In the genomic region with DNA sequence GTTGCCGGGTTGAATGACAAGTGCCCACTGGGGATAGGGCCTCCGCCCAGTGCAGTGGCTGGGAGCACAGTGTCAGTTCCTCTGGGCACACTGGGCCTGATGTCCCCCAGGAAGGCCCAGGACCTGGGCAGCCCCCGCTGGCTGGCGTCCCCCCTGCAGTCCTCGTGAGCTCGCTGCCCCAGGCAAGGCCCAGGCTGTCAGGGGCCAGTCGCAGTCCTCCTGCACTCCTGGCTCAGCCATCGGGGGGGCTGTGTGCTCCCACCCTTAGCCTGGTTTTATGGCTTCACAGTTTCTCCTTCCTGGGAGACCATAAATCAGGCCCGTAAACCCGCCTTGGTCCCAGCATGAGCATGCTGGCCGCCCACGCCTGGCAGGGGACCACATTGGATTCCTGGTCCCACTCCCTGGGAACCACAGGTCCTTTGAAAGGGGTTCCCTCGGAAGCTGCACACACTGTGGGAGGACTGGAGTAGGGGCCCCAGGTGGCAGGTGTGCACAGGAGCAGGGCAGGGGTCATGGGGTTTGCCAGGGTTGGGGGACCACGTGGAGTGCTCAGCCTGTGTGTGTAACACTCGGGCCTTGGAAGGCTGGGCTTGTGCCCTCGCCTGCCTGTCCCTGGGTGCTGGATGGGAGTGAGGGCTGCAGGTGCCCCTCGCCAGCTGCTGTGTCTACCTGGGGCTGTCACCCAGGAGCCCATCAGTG, we compare ENCODE assay signal across 13 cellular contexts.
A peak's percentile ranks its signal among the peaks of the same experiment; 100 is the strongest.
DNase-seq lines count a peak whose midpoint lies in the region; ATAC-seq and TF ChIP-seq lines count a peak whose summit lies in the region.
"Had no signal": no experiment of that assay in that cellular context is flagged by ENCODE, and none has a peak within 500 bp of the region (broad histone marks: within the 10 kb centered on the region; RNA-seq: fewer than 3 reads in every experiment).

No MANE protein-coding gene starts in this region.

- DNase-seq in activated CD4-positive, CD25-positive, alpha-beta regulatory T cell treated with anti-CD3 and anti-CD28 coated beads, Interleukin-2, amount 50 U/mL, for 72 hours, result peak; percentile 16
- DNase-seq in GM20000 (ENCODE audit: low spot score) (peak; percentile 5), left ventricle myocardium inferior (peak; percentile 9), progenitor cell of endocrine pancreas (ENCODE audit: low spot score, unreplicated experiment) (peak; percentile 8), DMS 273 (lab: John Stamatoyannopoulos, UW; ENCODE audit: unreplicated experiment) (no peak), Calu3 (no peak)
- DNase-seq: activated CD4-positive, alpha-beta T cell treated with anti-CD3 and anti-CD28 coated beads, Interleukin-2, amount 50 U/mL, for 4 hours; KBM-7; NCI-H1436 had no signal

- H3K4me1 Mint-ChIP-seq in progenitor cell of endocrine pancreas (ENCODE audit: low read depth), result no peaks in the 10 kb centered on the region
- H3K4me1 Mint-ChIP-seq in Calu3 (ENCODE audit: low read depth, unreplicated experiment), result no peaks in the 10 kb centered on the region

- peaks cover 15% of the 10 kb centered on the region for H3K4me1 ChIP-seq in left ventricle myocardium inferior

- ATAC-seq in activated CD4-positive, CD25-positive, alpha-beta regulatory T cell treated with anti-CD3 and anti-CD28 coated beads, Interleukin-2, amount 50 U/mL, for 24 hours, result no peak
- ATAC-seq in GM18498 (IDR thresholded peaks at IDR 0.05; ENCODE audit: unreplicated experiment), result no peak

- H3K27me3 Mint-ChIP-seq in progenitor cell of endocrine pancreas (peaks cover 35% of the 10 kb centered on the region), Calu3 (ENCODE audit: unreplicated experiment) (no peaks in the 10 kb centered on the region)

- no peaks in the 10 kb centered on the region for H3K27me3 ChIP-seq in left ventricle myocardium inferior (ENCODE audit: low read depth)

- intact Hi-C loops in left ventricle myocardium inferior (cut with micrococcal nuclease) (no loop called here), Calu3 (cut with micrococcal nuclease; ENCODE audit: unreplicated experiment) (no loop called here)

- H3K9me3 Mint-ChIP-seq in progenitor cell of endocrine pancreas (ENCODE audit: low read depth), result no peaks in the 10 kb centered on the region
- no peaks in the 10 kb centered on the region for H3K9me3 Mint-ChIP-seq in Calu3 (ENCODE audit: low read depth, unreplicated experiment)

- CTCF ChIA-PET in Calu3 (lab: Charles Lee), result no interaction called here

- H3K36me3 Mint-ChIP-seq in progenitor cell of endocrine pancreas (ENCODE audit: insufficient read depth), result no peaks in the 10 kb centered on the region
- no peaks in the 10 kb centered on the region for H3K36me3 Mint-ChIP-seq in Calu3 (ENCODE audit: insufficient read depth, unreplicated experiment)

- H3K36me3 ChIP-seq in left ventricle myocardium inferior, result no peaks in the 10 kb centered on the region

- no peaks in the 10 kb centered on the region for H3K9me3 ChIP-seq in left ventricle myocardium inferior (replicated peaks)

- TF ChIP-seq CTCF in GM20000 (IDR thresholded peaks at IDR 0.05; ENCODE audit: extremely low read depth, missing control alignments) (no peak), left ventricle myocardium inferior (IDR thresholded peaks at IDR 0.05; ENCODE audit: borderline replicate concordance) (no peak), progenitor cell of endocrine pancreas (IDR thresholded peaks at IDR 0.05; ENCODE audit: unreplicated experiment) (no peak), Calu3 (IDR thresholded peaks at IDR 0.05; ENCODE audit: unreplicated experiment) (no peak)

- no TSS peak for BruUV-seq in Calu3 (replicated peaks; lab: Mats Ljungman, UMichigan)

- H3K27ac ChIP-seq in left ventricle myocardium inferior (replicated peaks), result no peak overlapping the region
- H3K27ac ChIP-seq: coronary artery, skin epidermis had no signal

- H3K27ac Mint-ChIP-seq in progenitor cell of endocrine pancreas (no peak overlapping the region), Calu3 (ENCODE audit: unreplicated experiment) (no peak overlapping the region)

- no peak overlapping the region for H3K4me3 ChIP-seq in left ventricle myocardium inferior
- H3K4me3 ChIP-seq: coronary artery, skin epidermis had no signal

- H3K4me3 Mint-ChIP-seq in progenitor cell of endocrine pancreas (ENCODE audit: low read depth) (no peak overlapping the region), Calu3 (ENCODE audit: low read depth, unreplicated experiment) (no peak overlapping the region)

Comparison
In these comparisons a context has a peak if more than half of its experiments do, and no peak if none do; other contexts are left out.
1. DNase-seq: peak in activated CD4-positive, CD25-positive, alpha-beta regulatory T cell treated with anti-CD3 and anti-CD28 coated beads, Interleukin-2, amount 50 U/mL, for 72 hours (single experiment), GM20000 (single experiment), left ventricle myocardium inferior (single experiment) and progenitor cell of endocrine pancreas (single experiment); none in DMS 273 (single experiment) and Calu3 (single experiment).